ENCODE assay signal across 16 cellular contexts in genomic region chr10:88944813-88945212, GRCh38.
DNase-seq lines count a peak whose midpoint lies in the region; ATAC-seq lines count a peak whose summit lies in the region.
"Had no signal": no experiment of that assay in that cellular context is flagged by ENCODE, and none has a peak within 500 bp of the region (broad histone marks: within the 10 kb centered on the region; RNA-seq: fewer than 3 reads in every experiment).

No MANE protein-coding gene starts in this region.

- peak; percentile 58 for ATAC-seq in GM19351 (IDR thresholded peaks at IDR 0.05; ENCODE audit: unreplicated experiment)
- ATAC-seq in HG03135 (IDR thresholded peaks at IDR 0.05; ENCODE audit: unreplicated experiment): peak; percentile 55
- ATAC-seq in activated CD4-positive, CD25-positive, alpha-beta regulatory T cell treated with anti-CD3 and anti-CD28 coated beads, Interleukin-2, amount 50 U/mL, for 24 hours: no peak

- peak; percentile 40 for DNase-seq in CD1c-positive myeloid dendritic cell (ENCODE audit: extremely low spot score)
- DNase-seq in medulla oblongata (ENCODE audit: extremely low spot score): peak; percentile 47
- no peak for DNase-seq in HuH-7 (ENCODE audit: low spot score)
- DNase-seq in NCI-H446 (lab: John Stamatoyannopoulos, UW): no peak
- no peak for DNase-seq in activated CD8-positive, alpha-beta memory T cell treated with anti-CD3 and anti-CD28 coated beads for 24 hours
- DNase-seq: activated T-cell treated with anti-CD3 and anti-CD28 coated beads for 4 hours, amygdala, cortex of kidney, DMS79 treated with DMSO at 0.1 percent for 48 hours, H7, NCI-H146, NCI-H524 treated with DMSO at 0.1 percent for 48 hours, occipital lobe had no signal

Comparison
In these comparisons a context has a peak if more than half of its experiments do, and no peak if none do; other contexts are left out.
1. DNase-seq: peak in CD1c-positive myeloid dendritic cell (single experiment) and medulla oblongata (single experiment); none in HuH-7 (single experiment), NCI-H446 (0 of 2) and activated CD8-positive, alpha-beta memory T cell treated with anti-CD3 and anti-CD28 coated beads for 24 hours (single experiment).
2. ATAC-seq: peak in GM19351 (single experiment) and HG03135 (single experiment); none in activated CD4-positive, CD25-positive, alpha-beta regulatory T cell treated with anti-CD3 and anti-CD28 coated beads, Interleukin-2, amount 50 U/mL, for 24 hours (0 of 2).